Comparison of ENCODE assay signal across 18 cellular contexts in the genomic region with DNA sequence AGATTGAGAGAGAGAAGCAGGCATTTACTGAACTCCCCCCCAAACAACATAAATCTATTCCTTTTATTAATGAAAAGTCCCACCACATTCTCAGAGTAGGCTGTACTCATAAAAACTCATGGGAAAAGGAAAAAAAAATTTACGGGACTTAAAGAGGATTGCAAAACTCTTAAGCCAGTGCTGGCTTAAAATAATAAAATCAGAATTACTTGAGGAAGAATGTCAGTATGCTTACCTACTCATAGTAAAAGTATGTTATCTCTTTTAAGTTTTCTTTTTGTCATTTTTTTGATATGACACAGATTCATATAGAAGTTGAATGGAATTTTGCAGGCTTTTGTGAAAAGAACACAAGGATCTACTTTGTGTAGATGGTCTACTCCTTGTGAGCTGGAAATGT.
A peak's percentile ranks its signal among the peaks of the same experiment; 100 is the strongest.
DNase-seq lines count a peak whose midpoint lies in the region; FAIRE-seq and TF ChIP-seq lines count a peak whose summit lies in the region.
"Had no signal": no experiment of that assay in that cellular context is flagged by ENCODE, and none has a peak within 500 bp of the region (broad histone marks: within the 10 kb centered on the region; RNA-seq: fewer than 3 reads in every experiment).

No MANE protein-coding gene starts in this region.

- TF ChIP-seq CTCF in astrocyte (IDR thresholded peaks at IDR 0.05; ENCODE audit: insufficient read depth, low read depth, low read length) (no peak), smooth muscle cell (IDR thresholded peaks at IDR 0.05; ENCODE audit: borderline replicate concordance, insufficient read depth, poor library complexity, severe bottlenecking) (no peak)

- no peaks in the 10 kb centered on the region for H3K36me3 ChIP-seq in astrocyte (ENCODE audit: insufficient read depth, low read length)
- no peaks in the 10 kb centered on the region for H3K36me3 ChIP-seq in smooth muscle cell (ENCODE audit: low read depth)

- H3K4me2 ChIP-seq in astrocyte (ENCODE audit: low read length), result no peak overlapping the region
- H3K4me2 ChIP-seq in smooth muscle cell, result peak overlapping the region; percentile 22

- no peaks in the 10 kb centered on the region for H3K79me2 ChIP-seq in astrocyte (ENCODE audit: insufficient read depth, low read length)
- H3K79me2 ChIP-seq in smooth muscle cell (ENCODE audit: low read depth), result no peaks in the 10 kb centered on the region

- no peaks in the 10 kb centered on the region for H3K27me3 Mint-ChIP-seq in astrocyte (ENCODE audit: low read depth, unreplicated experiment)
- H3K27me3 Mint-ChIP-seq: B cell; CD4-positive, alpha-beta T cell had no signal

- H3K4me3 ChIP-seq in astrocyte (ENCODE audit: insufficient read depth, low read depth, low read length), result no peak overlapping the region
- H3K4me3 ChIP-seq in smooth muscle cell, result no peak overlapping the region

- no peak overlapping the region for H3K27ac ChIP-seq in astrocyte (ENCODE audit: low read depth, low read length)
- H3K27ac ChIP-seq in smooth muscle cell (ENCODE audit: low read depth), result no peak overlapping the region

- H3F3A ChIP-seq in smooth muscle cell (ENCODE audit: low read depth), result no peaks in the 10 kb centered on the region

- H3K4me3 Mint-ChIP-seq in astrocyte (ENCODE audit: unreplicated experiment), result no peak overlapping the region
- H3K4me3 Mint-ChIP-seq: B cell; CD4-positive, alpha-beta T cell had no signal

- no peak for FAIRE-seq in astrocyte (lab: Jason Lieb, UNC)
- FAIRE-seq: H1, HepG2 had no signal

- H3K9ac ChIP-seq in astrocyte (ENCODE audit: low read length) (no peak overlapping the region), smooth muscle cell (ENCODE audit: low read depth) (no peak overlapping the region)

- DNase-seq in HS-27A (ENCODE audit: low read depth) (peak; percentile 47), astrocyte (ENCODE audit: low read depth) (peak; percentile 25), iris pigment epithelial cell (ENCODE audit: low read depth) (peak; percentile 66), smooth muscle cell (lab: John Stamatoyannopoulos, UW; ENCODE audit: unreplicated experiment) (no peak), ureter (ENCODE audit: low spot score) (no peak), NCI-H187 (lab: John Stamatoyannopoulos, UW) (no peak), DMS79 treated with DMSO at 0.1 percent for 48 hours (lab: John Stamatoyannopoulos, UW) (no peak)
- DNase-seq: CD4-positive, alpha-beta T cell; DND-41; MM.1S; NCI-H1105 treated with DMSO at 0.1 percent for 48 hours; NCI-H187 treated with DMSO at 0.1 percent for 48 hours; NCI-H2171; NCI-H510A; SHP77 treated with DMSO at 0.1 percent for 48 hours had no signal

- H4K20me1 ChIP-seq in astrocyte (ENCODE audit: insufficient read depth, low read length), result no peaks in the 10 kb centered on the region
- no peaks in the 10 kb centered on the region for H4K20me1 ChIP-seq in smooth muscle cell (ENCODE audit: low read depth)

- H3K27me3 ChIP-seq in astrocyte (ENCODE audit: insufficient read depth, low read length) (no peaks in the 10 kb centered on the region), smooth muscle cell (ENCODE audit: low read depth) (no peaks in the 10 kb centered on the region)

- H3K27ac Mint-ChIP-seq in astrocyte (ENCODE audit: unreplicated experiment), result no peak overlapping the region
- H3K27ac Mint-ChIP-seq: B cell; CD4-positive, alpha-beta T cell had no signal

- H3K4me1 ChIP-seq in astrocyte (ENCODE audit: insufficient read depth, low read length) (no peaks in the 10 kb centered on the region), smooth muscle cell (ENCODE audit: low read depth) (no peaks in the 10 kb centered on the region)

- H3K4me1 Mint-ChIP-seq in astrocyte (ENCODE audit: low read depth, unreplicated experiment), result no peaks in the 10 kb centered on the region
- H3K4me1 Mint-ChIP-seq: B cell had no signal

- no peaks in the 10 kb centered on the region for H3K36me3 Mint-ChIP-seq in astrocyte (ENCODE audit: low read depth, unreplicated experiment)

- 5% methylated on average over 1 of the region's 1 CpG for WGBS in smooth muscle cell (ENCODE audit: low lambda C conversion rate)

- no peaks in the 10 kb centered on the region for H3K9me3 Mint-ChIP-seq in astrocyte (ENCODE audit: unreplicated experiment)

- H3K9me3 ChIP-seq in astrocyte (ENCODE audit: insufficient read depth, low read depth, low read length) (no peaks in the 10 kb centered on the region), smooth muscle cell (replicated peaks; ENCODE audit: low read depth) (no peaks in the 10 kb centered on the region)

- H2AFZ ChIP-seq in astrocyte (ENCODE audit: low read depth, low read length) (no peak overlapping the region), smooth muscle cell (ENCODE audit: low read depth) (peak overlapping the region; percentile 2)

Comparison
In these comparisons a context has a peak if more than half of its experiments do, and no peak if none do; other contexts are left out.
1. DNase-seq: peak in HS-27A (single experiment), astrocyte (single experiment) and iris pigment epithelial cell (single experiment); none in smooth muscle cell (single experiment), ureter (single experiment), NCI-H187 (0 of 2) and DMS79 treated with DMSO at 0.1 percent for 48 hours (single experiment).